Comparison of ENCODE assay signal across 1 cellular context in the genomic region with DNA sequence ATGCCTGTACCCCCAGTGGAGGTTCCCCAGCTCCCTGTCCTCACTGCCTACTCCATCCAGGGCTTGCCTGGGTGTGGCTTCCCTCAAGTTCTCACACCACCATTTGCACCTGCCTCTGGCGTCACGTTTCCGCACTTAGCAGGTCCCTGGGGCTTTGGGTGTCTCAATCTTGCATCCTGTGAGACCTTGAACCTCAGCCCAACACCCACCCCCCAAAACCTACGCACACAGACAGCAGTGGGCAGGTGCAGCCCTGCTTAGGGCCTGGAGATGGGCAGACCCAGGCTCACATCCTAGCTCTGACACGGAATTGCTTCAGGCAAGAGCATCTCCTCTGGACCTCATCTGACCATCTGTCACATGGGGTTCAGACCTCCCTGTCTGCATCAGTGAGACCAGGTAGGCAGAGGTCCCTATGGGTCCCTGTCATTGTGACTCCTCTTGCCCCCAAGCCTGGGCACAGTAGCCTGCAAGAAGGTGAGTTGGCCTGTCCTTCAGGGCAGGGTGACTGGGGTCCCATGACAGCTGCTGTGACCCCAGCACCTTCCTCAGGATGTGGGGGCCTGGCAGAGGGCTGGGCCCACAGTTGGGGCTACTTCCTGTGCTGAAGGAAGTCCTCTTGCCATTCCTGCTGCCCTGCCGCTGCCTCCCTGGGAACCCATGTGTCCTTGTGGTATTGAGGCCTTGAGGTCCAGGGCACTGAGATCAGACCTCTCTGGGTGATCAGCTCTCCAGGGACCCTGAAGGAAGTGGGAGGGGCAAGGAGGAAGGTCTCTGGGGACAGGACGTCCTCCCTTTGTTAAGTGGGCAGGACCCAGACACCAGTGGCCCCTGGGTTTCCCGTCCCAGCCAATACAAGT.
TF ChIP-seq lines count a peak whose summit lies in the region.

No MANE protein-coding gene starts in this region.

TF ChIP-seq in SK-N-SH, 30 proteins besides CTCF, POLR2A, EP300 and RAD21 (continued from another document):
- TF ChIP-seq, protein P1, sequence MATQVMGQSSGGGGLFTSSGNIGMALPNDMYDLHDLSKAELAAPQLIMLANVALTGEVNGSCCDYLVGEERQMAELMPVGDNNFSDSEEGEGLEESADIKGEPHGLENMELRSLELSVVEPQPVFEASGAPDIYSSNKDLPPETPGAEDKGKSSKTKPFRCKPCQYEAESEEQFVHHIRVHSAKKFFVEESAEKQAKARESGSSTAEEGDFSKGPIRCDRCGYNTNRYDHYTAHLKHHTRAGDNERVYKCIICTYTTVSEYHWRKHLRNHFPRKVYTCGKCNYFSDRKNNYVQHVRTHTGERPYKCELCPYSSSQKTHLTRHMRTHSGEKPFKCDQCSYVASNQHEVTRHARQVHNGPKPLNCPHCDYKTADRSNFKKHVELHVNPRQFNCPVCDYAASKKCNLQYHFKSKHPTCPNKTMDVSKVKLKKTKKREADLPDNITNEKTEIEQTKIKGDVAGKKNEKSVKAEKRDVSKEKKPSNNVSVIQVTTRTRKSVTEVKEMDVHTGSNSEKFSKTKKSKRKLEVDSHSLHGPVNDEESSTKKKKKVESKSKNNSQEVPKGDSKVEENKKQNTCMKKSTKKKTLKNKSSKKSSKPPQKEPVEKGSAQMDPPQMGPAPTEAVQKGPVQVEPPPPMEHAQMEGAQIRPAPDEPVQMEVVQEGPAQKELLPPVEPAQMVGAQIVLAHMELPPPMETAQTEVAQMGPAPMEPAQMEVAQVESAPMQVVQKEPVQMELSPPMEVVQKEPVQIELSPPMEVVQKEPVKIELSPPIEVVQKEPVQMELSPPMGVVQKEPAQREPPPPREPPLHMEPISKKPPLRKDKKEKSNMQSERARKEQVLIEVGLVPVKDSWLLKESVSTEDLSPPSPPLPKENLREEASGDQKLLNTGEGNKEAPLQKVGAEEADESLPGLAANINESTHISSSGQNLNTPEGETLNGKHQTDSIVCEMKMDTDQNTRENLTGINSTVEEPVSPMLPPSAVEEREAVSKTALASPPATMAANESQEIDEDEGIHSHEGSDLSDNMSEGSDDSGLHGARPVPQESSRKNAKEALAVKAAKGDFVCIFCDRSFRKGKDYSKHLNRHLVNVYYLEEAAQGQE (IDR thresholded peaks at IDR 0.05; ENCODE audit: low read depth, low read length): no peak
- no peak for TF ChIP-seq MAX (IDR thresholded peaks at IDR 0.05; ENCODE audit: low read depth)
- TF ChIP-seq, protein P2, sequence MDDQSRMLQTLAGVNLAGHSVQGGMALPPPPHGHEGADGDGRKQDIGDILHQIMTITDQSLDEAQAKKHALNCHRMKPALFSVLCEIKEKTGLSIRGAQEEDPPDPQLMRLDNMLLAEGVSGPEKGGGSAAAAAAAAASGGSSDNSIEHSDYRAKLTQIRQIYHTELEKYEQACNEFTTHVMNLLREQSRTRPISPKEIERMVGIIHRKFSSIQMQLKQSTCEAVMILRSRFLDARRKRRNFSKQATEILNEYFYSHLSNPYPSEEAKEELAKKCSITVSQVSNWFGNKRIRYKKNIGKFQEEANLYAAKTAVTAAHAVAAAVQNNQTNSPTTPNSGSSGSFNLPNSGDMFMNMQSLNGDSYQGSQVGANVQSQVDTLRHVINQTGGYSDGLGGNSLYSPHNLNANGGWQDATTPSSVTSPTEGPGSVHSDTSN (IDR thresholded peaks at IDR 0.05): no peak
- TF ChIP-seq TCF12 (IDR thresholded peaks at IDR 0.05): no peak
- no peak for TF ChIP-seq TAF1 (IDR thresholded peaks at IDR 0.05; ENCODE audit: borderline replicate concordance, low read depth, low read length)
- no peak for TF ChIP-seq JUND (IDR thresholded peaks at IDR 0.05)
- TF ChIP-seq YY1 (IDR thresholded peaks at IDR 0.05; ENCODE audit: low read depth): no peak
- no peak for TF ChIP-seq NFIC (IDR thresholded peaks at IDR 0.05; ENCODE audit: borderline replicate concordance)
- TF ChIP-seq FOXJ3 (CRISPR knock-in tag; IDR thresholded peaks at IDR 0.05): no peak
- no peak for TF ChIP-seq RCOR1 (IDR thresholded peaks at IDR 0.05; ENCODE audit: low read length)
TF ChIP-seq in SK-N-SH: peak in this region for 0.
